Comparison of ENCODE assay signal across 24 cellular contexts in genomic region chr10:116212756-116213155, GRCh38.
"Had no signal": no experiment of that assay in that cellular context is flagged by ENCODE, and none has a peak within 500 bp of the region (broad histone marks: within the 10 kb centered on the region; RNA-seq: fewer than 3 reads in every experiment).

No MANE protein-coding gene starts in this region.

- H3K27me3 ChIP-seq: colonic mucosa, esophagus squamous epithelium, left lung, sigmoid colon, spleen, testis, tibial artery had no signal

- H3K4me3 Mint-ChIP-seq: effector memory CD8-positive, alpha-beta T cell; naive thymus-derived CD4-positive, alpha-beta T cell; nephron progenitor cell; stimulated activated memory B cell treated with anti-CD40 and anti-IgM and Interleukin-4, amounts not matched to agents 10 μg/mL and 1 μg/mL and 100 μg/mL, for 72 hours; type B pancreatic cell had no signal

- H3K9me3 ChIP-seq: colonic mucosa, esophagus squamous epithelium, left lung, prostate gland, sigmoid colon, spleen, testis, tibial artery had no signal

- H3K36me3 ChIP-seq: colonic mucosa, esophagus squamous epithelium, left lung, prostate gland, sigmoid colon, spleen, tibial artery had no signal

- H3K4me1 Mint-ChIP-seq: naive thymus-derived CD4-positive, alpha-beta T cell; stimulated activated memory B cell treated with anti-CD40 and anti-IgM and Interleukin-4, amounts not matched to agents 10 μg/mL and 1 μg/mL and 100 μg/mL, for 72 hours had no signal

- H3K9me3 Mint-ChIP-seq: nephron progenitor cell; stimulated activated memory B cell treated with anti-CD40 and anti-IgM and Interleukin-4, amounts not matched to agents 10 μg/mL and 1 μg/mL and 100 μg/mL, for 72 hours; type B pancreatic cell had no signal

- H3K27ac Mint-ChIP-seq: effector memory CD8-positive, alpha-beta T cell; naive thymus-derived CD4-positive, alpha-beta T cell; nephron progenitor cell; stimulated activated memory B cell treated with anti-CD40 and anti-IgM and Interleukin-4, amounts not matched to agents 10 μg/mL and 1 μg/mL and 100 μg/mL, for 72 hours; type B pancreatic cell had no signal

- H3K27me3 Mint-ChIP-seq: effector memory CD8-positive, alpha-beta T cell; stimulated activated memory B cell treated with anti-CD40 and anti-IgM and Interleukin-4, amounts not matched to agents 10 μg/mL and 1 μg/mL and 100 μg/mL, for 72 hours had no signal

- H3K4me3 ChIP-seq: colonic mucosa, esophagus squamous epithelium, left lung, prostate gland, sigmoid colon, skin epidermis, spleen, testis, tibial artery had no signal

- H3K4me1 ChIP-seq: colonic mucosa, esophagus squamous epithelium, left lung, prostate gland, spleen, testis had no signal

- H3K36me3 Mint-ChIP-seq: naive thymus-derived CD4-positive, alpha-beta T cell; stimulated activated memory B cell treated with anti-CD40 and anti-IgM and Interleukin-4, amounts not matched to agents 10 μg/mL and 1 μg/mL and 100 μg/mL, for 72 hours; type B pancreatic cell had no signal

- DNase-seq: colonic mucosa; dermis blood vessel endothelial cell; effector memory CD8-positive, alpha-beta T cell; erythroblast; esophagus squamous epithelium; foreskin melanocyte; left cardiac atrium; left lung; mesendoderm; midbrain; naive thymus-derived CD4-positive, alpha-beta T cell; nephron progenitor cell; right cardiac atrium; sigmoid colon; spleen; stimulated activated CD4-positive, alpha-beta T cell treated with anti-CD3 and anti-CD28 coated beads, Interleukin-4, amount 100 ng/mL, for 4 hours; stimulated activated naive CD8-positive, alpha-beta T cell treated with anti-CD3 and anti-CD28 coated beads, Interleukin-15, Interleukin-2, amounts not matched to agents 100 U/mL and 50 U/mL, for 24 hours; substantia nigra; testis; tibial artery had no signal

- H3K27ac ChIP-seq: colonic mucosa, esophagus squamous epithelium, left lung, prostate gland, sigmoid colon, skin epidermis, spleen, testis, tibial artery had no signal
